22 cellular contexts compared by ENCODE assay signal in genomic region chr1:74690909-74691308, GRCh38. TPM values are rescaled to one million over a fixed set of nuclear protein-coding genes. Genes with fewer than 3 reads are reported as not detected.
"Had no signal": no experiment of that assay in that cellular context is flagged by ENCODE, and none has a peak within 500 bp of the region (broad histone marks: within the 10 kb centered on the region; RNA-seq: fewer than 3 reads in every experiment).

No MANE protein-coding gene starts in this region.

- H3K4me1 ChIP-seq: ascending aorta, colonic mucosa, foreskin keratinocyte, neural progenitor cell had no signal

- H3K79me2 ChIP-seq: hepatocyte had no signal

- H3K4me2 ChIP-seq: neural progenitor cell had no signal

- H3K27ac ChIP-seq: ascending aorta, colonic mucosa, epithelial cell of prostate, foreskin keratinocyte, neural progenitor cell had no signal

- H3K36me3 ChIP-seq: ascending aorta, colonic mucosa, neural progenitor cell had no signal

- H3K9ac ChIP-seq: neural progenitor cell had no signal

- H3K9me3 ChIP-seq: ascending aorta, colonic mucosa, mucosa of descending colon had no signal

- DNase-seq: activated CD4-positive, alpha-beta T cell treated with anti-CD3 and anti-CD28 coated beads, Interleukin-2, amount 10 ng/mL, durations not matched to agents 7 days and 5 days; activated CD8-positive, alpha-beta memory T cell treated with anti-CD3 and anti-CD28 coated beads, Interleukin-2, amount 50 U/mL, for 4 hours; activated naive CD4-positive, alpha-beta T cell treated with anti-CD3 and anti-CD28 coated beads, Interleukin-2, amount 50 U/mL, for 16 hours; activated T-cell treated with anti-CD3 and anti-CD28 coated beads, Interleukin-2, amount 50 U/mL, for 4 hours; colonic mucosa; foreskin keratinocyte; mesenchymal stem cell; mucosa of descending colon; naive B cell; stimulated activated CD4-positive, alpha-beta T cell treated with anti-CD3 and anti-CD28 coated beads, Interleukin-12 subunit alpha, Interleukin-12 subunit beta, amount 100 ng/mL, for 4 hours; stimulated activated CD4-positive, alpha-beta T cell treated with anti-CD3 and anti-CD28 coated beads, Interleukin-1b, Interleukin-23, amount 100 ng/mL, for 48 hours; stimulated activated CD8-positive, alpha-beta memory T cell treated with anti-CD3 and anti-CD28 coated beads, Interleukin-4, amount 100 ng/mL, for 48 hours; stimulated activated naive CD4-positive, alpha-beta T cell had no signal

- H3K4me3 ChIP-seq: ascending aorta, colonic mucosa, hepatocyte, mucosa of descending colon, neural progenitor cell had no signal

- H3K27me3 ChIP-seq: ascending aorta, colonic mucosa, foreskin keratinocyte, hepatocyte, neural progenitor cell had no signal

RNA-seq across cellular contexts. Expression of gene ERICH3, which starts 17.3 kb away (rescaled TPM):
- total RNA-seq: activated CD4-positive, alpha-beta T cell treated with anti-CD3 and anti-CD28 coated beads, Interleukin-2, amount 10 ng/mL, durations not matched to agents 7 days and 5 days; activated T-cell treated with anti-CD3 and anti-CD28 coated beads, Interleukin-2, amount 50 U/mL, for 4 hours; ascending aorta; endodermal cell; foreskin keratinocyte; lower leg skin; osteoblast; ureter had no signal
- polyA plus RNA-seq: fibroblast of lung, foreskin keratinocyte, hepatocyte had no signal
